Comparison of ENCODE assay signal across 26 cellular contexts in the genomic region with DNA sequence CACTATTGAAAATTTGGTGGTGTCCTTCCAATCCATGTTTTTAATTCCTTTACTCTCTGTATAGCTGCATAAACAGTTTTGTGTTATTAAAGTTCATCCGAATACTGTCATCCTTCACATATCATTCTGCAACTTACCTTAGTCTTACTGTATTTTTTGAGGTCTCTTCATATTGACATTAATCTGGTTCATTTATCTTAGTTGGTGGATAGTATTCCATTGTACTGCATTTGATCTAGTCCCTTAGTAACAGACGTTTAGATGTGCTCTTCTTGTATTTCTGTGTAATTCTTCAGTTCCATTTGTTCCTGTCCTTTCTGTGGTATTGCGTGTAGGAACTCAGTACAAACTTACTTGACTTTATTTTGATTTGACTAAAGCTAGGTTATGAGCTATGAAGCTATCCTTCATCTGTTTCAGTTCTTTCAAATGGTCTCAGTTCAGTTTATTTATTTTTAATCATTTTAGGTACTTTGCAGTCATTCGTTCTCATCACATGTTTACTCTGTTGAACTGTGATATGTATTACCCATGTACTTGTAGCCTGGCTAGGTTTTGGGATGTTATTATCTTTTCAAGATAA. TPM values are rescaled to one million over a fixed set of nuclear protein-coding genes. Genes with fewer than 3 reads are reported as not detected.
DNase-seq lines count a peak whose midpoint lies in the region; ATAC-seq, FAIRE-seq and TF ChIP-seq lines count a peak whose summit lies in the region.
"Had no signal": no experiment of that assay in that cellular context is flagged by ENCODE, and none has a peak within 500 bp of the region (broad histone marks: within the 10 kb centered on the region; RNA-seq: fewer than 3 reads in every experiment).

No MANE protein-coding gene starts in this region.

- H3K9ac ChIP-seq in neural cell (ENCODE audit: low read length), result no peak overlapping the region

- TF ChIP-seq EP300 in neural cell (conservative IDR thresholded peaks at IDR 0.05; ENCODE audit: poor library complexity, severe bottlenecking), result no peak

- H3K9me3 ChIP-seq in neural cell (ENCODE audit: low read length), result no peaks in the 10 kb centered on the region
- H3K9me3 ChIP-seq: A549, adrenal gland, body of pancreas, left ventricle myocardium inferior, SJSA1 had no signal

- H3K36me3 ChIP-seq in neural cell (ENCODE audit: insufficient read depth, low read length), result no peaks in the 10 kb centered on the region
- H3K36me3 ChIP-seq: adrenal gland, left ventricle myocardium inferior, SJSA1 had no signal

- TF ChIP-seq CTCF in neural cell (IDR thresholded peaks at IDR 0.05; ENCODE audit: poor library complexity, severe bottlenecking), result no peak

- peak overlapping the region; percentile 2 for H3K4me2 ChIP-seq in neural cell (ENCODE audit: low read length)
- H3K4me2 ChIP-seq: A549 had no signal

- H3K27me3 ChIP-seq in neural cell (ENCODE audit: insufficient read depth, low read depth, low read length), result no peaks in the 10 kb centered on the region
- H3K27me3 ChIP-seq: adrenal gland, body of pancreas, SJSA1 had no signal

- no peak overlapping the region for H2AFZ ChIP-seq in neural cell (ENCODE audit: low read depth, low read length)

- no peak for TF ChIP-seq RAD21 in neural cell (conservative IDR thresholded peaks at IDR 0.05)

- H4K20me1 ChIP-seq in neural cell (ENCODE audit: insufficient read depth), result peaks cover 51% of the 10 kb centered on the region

- peak; percentile 60 for ATAC-seq in HG02610 (IDR thresholded peaks at IDR 0.05; ENCODE audit: unreplicated experiment)
- ATAC-seq in HG03565 (IDR thresholded peaks at IDR 0.05; ENCODE audit: unreplicated experiment), result peak; percentile 36
- no peak for ATAC-seq in HG03175 (IDR thresholded peaks at IDR 0.05; ENCODE audit: unreplicated experiment)
- no peak for ATAC-seq in stimulated activated naive CD8-positive, alpha-beta T cell treated with anti-CD3 and anti-CD28 coated beads, Interleukin-15, Interleukin-2, amounts not matched to agents 100 U/mL and 50 U/mL, for 24 hours
- ATAC-seq: A549; body of pancreas; CD8-positive, alpha-beta T cell; naive thymus-derived CD4-positive, alpha-beta T cell; T-cell had no signal

- no peak overlapping the region for H3K27ac ChIP-seq in neural cell (ENCODE audit: low read length)
- H3K27ac ChIP-seq: A549, adrenal gland, body of pancreas, left ventricle myocardium inferior, SJSA1 had no signal

- DNase-seq in GM18507 (ENCODE audit: extremely low spot score, insufficient read length, low read depth) (no peak), NCI-H524 treated with DMSO at 0.1 percent for 48 hours (lab: John Stamatoyannopoulos, UW) (no peak), HTR-8/SVneo (ENCODE audit: insufficient read length, low spot score) (no peak)
- DNase-seq in stimulated activated naive CD8-positive, alpha-beta T cell treated with anti-CD3 and anti-CD28 coated beads, Interleukin-15, Interleukin-2, amounts not matched to agents 100 U/mL and 50 U/mL, for 24 hours, result no peak
- DNase-seq: activated CD4-positive, alpha-beta T cell treated with anti-CD3 and anti-CD28 coated beads, Interleukin-2, amount 50 U/mL, for 48 hours; activated naive CD4-positive, alpha-beta T cell treated with anti-CD3 and anti-CD28 coated beads for 36 hours; adrenal gland; body of pancreas; CD8-positive, alpha-beta T cell; left ventricle myocardium inferior; naive thymus-derived CD4-positive, alpha-beta T cell; NCI-H1105 treated with DMSO at 0.1 percent for 48 hours; NCI-H2081 treated with DMSO at 0.1 percent for 48 hours; NCI-H345; NCI-H748 treated with DMSO at 0.1 percent for 48 hours; nucleus accumbens; RPMI8226; T-cell had no signal

- FAIRE-seq in GM18507 (lab: Jason Lieb, UNC), result peak; percentile 59
- FAIRE-seq in HTR-8/SVneo (lab: Jason Lieb, UNC), result no peak
- FAIRE-seq: A549, endothelial cell of umbilical vein, H54 had no signal

- no peaks in the 10 kb centered on the region for H3K9me2 ChIP-seq in neural cell (ENCODE audit: insufficient read depth, low read length)

- H3F3A ChIP-seq in neural cell (ENCODE audit: insufficient read depth, low read length, poor library complexity, severe bottlenecking), result no peaks in the 10 kb centered on the region

- H3K79me2 ChIP-seq in neural cell (replicated peaks; ENCODE audit: insufficient read depth, low read length), result peaks cover 99% of the 10 kb centered on the region

- peak overlapping the region; percentile 6 for H3K4me3 ChIP-seq in neural cell (ENCODE audit: low read length)
- H3K4me3 ChIP-seq: A549, adrenal gland, body of pancreas, left ventricle myocardium inferior, SJSA1 had no signal

TF ChIP-seq in neural cell, 6 proteins besides CTCF, POLR2A, EP300 and RAD21:
- TF ChIP-seq MXI1 (conservative IDR thresholded peaks at IDR 0.05; ENCODE audit: poor library complexity, severe bottlenecking) (no peak), EZH2 (IDR thresholded peaks at IDR 0.05; ENCODE audit: borderline replicate concordance, insufficient read depth, low read length, poor library complexity, severe bottlenecking) (no peak), SMC3 (conservative IDR thresholded peaks at IDR 0.05; ENCODE audit: poor library complexity) (no peak), POLR2AphosphoS5 (IDR thresholded peaks at IDR 0.05) (no peak)
- TF ChIP-seq, protein P1, sequence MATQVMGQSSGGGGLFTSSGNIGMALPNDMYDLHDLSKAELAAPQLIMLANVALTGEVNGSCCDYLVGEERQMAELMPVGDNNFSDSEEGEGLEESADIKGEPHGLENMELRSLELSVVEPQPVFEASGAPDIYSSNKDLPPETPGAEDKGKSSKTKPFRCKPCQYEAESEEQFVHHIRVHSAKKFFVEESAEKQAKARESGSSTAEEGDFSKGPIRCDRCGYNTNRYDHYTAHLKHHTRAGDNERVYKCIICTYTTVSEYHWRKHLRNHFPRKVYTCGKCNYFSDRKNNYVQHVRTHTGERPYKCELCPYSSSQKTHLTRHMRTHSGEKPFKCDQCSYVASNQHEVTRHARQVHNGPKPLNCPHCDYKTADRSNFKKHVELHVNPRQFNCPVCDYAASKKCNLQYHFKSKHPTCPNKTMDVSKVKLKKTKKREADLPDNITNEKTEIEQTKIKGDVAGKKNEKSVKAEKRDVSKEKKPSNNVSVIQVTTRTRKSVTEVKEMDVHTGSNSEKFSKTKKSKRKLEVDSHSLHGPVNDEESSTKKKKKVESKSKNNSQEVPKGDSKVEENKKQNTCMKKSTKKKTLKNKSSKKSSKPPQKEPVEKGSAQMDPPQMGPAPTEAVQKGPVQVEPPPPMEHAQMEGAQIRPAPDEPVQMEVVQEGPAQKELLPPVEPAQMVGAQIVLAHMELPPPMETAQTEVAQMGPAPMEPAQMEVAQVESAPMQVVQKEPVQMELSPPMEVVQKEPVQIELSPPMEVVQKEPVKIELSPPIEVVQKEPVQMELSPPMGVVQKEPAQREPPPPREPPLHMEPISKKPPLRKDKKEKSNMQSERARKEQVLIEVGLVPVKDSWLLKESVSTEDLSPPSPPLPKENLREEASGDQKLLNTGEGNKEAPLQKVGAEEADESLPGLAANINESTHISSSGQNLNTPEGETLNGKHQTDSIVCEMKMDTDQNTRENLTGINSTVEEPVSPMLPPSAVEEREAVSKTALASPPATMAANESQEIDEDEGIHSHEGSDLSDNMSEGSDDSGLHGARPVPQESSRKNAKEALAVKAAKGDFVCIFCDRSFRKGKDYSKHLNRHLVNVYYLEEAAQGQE (IDR thresholded peaks at IDR 0.05; ENCODE audit: borderline replicate concordance), result no peak

RNA-seq across cellular contexts. Expression of a gene that starts 41.3 kb away (rescaled TPM):
- polyA plus RNA-seq in neural cell, result 134 and 145 TPM in 2 replicates
- polyA minus RNA-seq in neural cell, result 528 and 617 TPM in 2 replicates

Comparison
In these comparisons a context has a peak if more than half of its experiments do, and no peak if none do; other contexts are left out.
1. ATAC-seq: peak in HG02610 (single experiment) and HG03565 (single experiment); none in HG03175 (single experiment) and stimulated activated naive CD8-positive, alpha-beta T cell treated with anti-CD3 and anti-CD28 coated beads, Interleukin-15, Interleukin-2, amounts not matched to agents 100 U/mL and 50 U/mL, for 24 hours (single experiment).